ENCODE assay signal across 8 cellular contexts in genomic region chr1:3668585-3669300, GRCh38. TPM values are rescaled to one million over a fixed set of nuclear protein-coding genes. Genes with fewer than 3 reads are reported as not detected.
DNase-seq lines count a peak whose midpoint lies in the region; ATAC-seq and TF ChIP-seq lines count a peak whose summit lies in the region.

No MANE protein-coding gene starts in this region.

- no peaks in the 10 kb centered on the region for H3K36me3 Mint-ChIP-seq in CD4-positive, alpha-beta T cell (ENCODE audit: low read depth)

- no peak for TF ChIP-seq CTCF in CD4-positive, alpha-beta T cell (IDR thresholded peaks at IDR 0.05)

- H3K9me3 ChIP-seq in HAP-1: no peaks in the 10 kb centered on the region
- no peaks in the 10 kb centered on the region for H3K9me3 ChIP-seq in skeletal muscle tissue (ENCODE audit: control insufficient read depth in 3 of 3, low read length in 3 of 3)
- H3K9me3 ChIP-seq in CD4-positive, alpha-beta T cell (ENCODE audit: control insufficient read depth, low read length): no peaks in the 10 kb centered on the region

- H3K9me3 Mint-ChIP-seq in CD4-positive, alpha-beta T cell: no peaks in the 10 kb centered on the region

- H3K9ac ChIP-seq in skeletal muscle tissue (ENCODE audit: low read depth in 1 of 3, low read length in 3 of 3): peak overlapping the region in 1 of 3 donors; percentile 33

- no peak overlapping the region for H3K27ac Mint-ChIP-seq in CD4-positive, alpha-beta T cell

- in situ Hi-C loops in HAP-1 (cut with MboI; ENCODE audit: low sequenced_read_pairs): no loop called here

- no peak overlapping the region for H3K4me3 Mint-ChIP-seq in CD4-positive, alpha-beta T cell

- H3K27me3 Mint-ChIP-seq in CD4-positive, alpha-beta T cell: peaks cover 13% of the 10 kb centered on the region

- peak; percentile 19 to 69 for DNase-seq in HAP-1 (ENCODE audit: low spot score in 2 of 2)
- peak; percentile 82 for DNase-seq in NOMO-1 treated with DMSO at 0.1 percent for 48 hours (lab: John Stamatoyannopoulos, UW; ENCODE audit: unreplicated experiment)
- DNase-seq in head of caudate nucleus: peak in 35 of 42 donors; percentile 15 to 80 (median 47)
- no peak for DNase-seq in D341Med (ENCODE audit: low spot score)
- no peak for DNase-seq in CD4-positive, alpha-beta T cell

- no peaks in the 10 kb centered on the region for H3K36me3 ChIP-seq in HAP-1 (replicated peaks)
- H3K36me3 ChIP-seq in skeletal muscle tissue (ENCODE audit: control insufficient read depth in 3 of 3, insufficient read depth in 3 of 3, low read length in 3 of 3): no peaks in the 10 kb centered on the region

- POLR2A ChIA-PET in CD4-positive, alpha-beta T cell (lab: Charles Lee): no interaction called here

- no peak for ATAC-seq in HG03520 (IDR thresholded peaks at IDR 0.05; ENCODE audit: unreplicated experiment)
- no peak for ATAC-seq in GM18498 (IDR thresholded peaks at IDR 0.05; ENCODE audit: unreplicated experiment)
- no peak for ATAC-seq in CD4-positive, alpha-beta T cell (ENCODE audit: poor library complexity)

- CTCF ChIA-PET in CD4-positive, alpha-beta T cell (lab: Charles Lee): no interaction called here

- H3K27ac ChIP-seq in skeletal muscle tissue (ENCODE audit: low read depth, low read length): no peak overlapping the region
- H3K27ac ChIP-seq in CD4-positive, alpha-beta T cell (ENCODE audit: low read depth, low read length): no peak overlapping the region

- no peak overlapping the region for H3K4me3 ChIP-seq in HAP-1
- H3K4me3 ChIP-seq in skeletal muscle tissue (ENCODE audit: low read length in 3 of 3): peak overlapping the region in 2 of 3 donors; percentile 9 to 49

- H3K4me1 ChIP-seq in HAP-1 (no peaks in the 10 kb centered on the region), skeletal muscle tissue (ENCODE audit: control insufficient read depth in 3 of 3, insufficient read depth in 3 of 3, low read length in 3 of 3) (peaks cover 8 to 16% (median 13%) of the 10 kb centered on the region in 3 donors)

- H3K27me3 ChIP-seq in HAP-1 (ENCODE audit: low read depth): no peaks in the 10 kb centered on the region
- H3K27me3 ChIP-seq in skeletal muscle tissue (ENCODE audit: control insufficient read depth in 3 of 3, insufficient read depth in 3 of 3, low read length in 3 of 3): peaks cover 4 to 29% (median 14%) of the 10 kb centered on the region in 3 donors
- no peaks in the 10 kb centered on the region for H3K27me3 ChIP-seq in CD4-positive, alpha-beta T cell (ENCODE audit: control insufficient read depth, insufficient read depth, low read length)

- intact Hi-C loops in head of caudate nucleus (cut with DNase I): no loop called here
- intact Hi-C loops in CD4-positive, alpha-beta T cell (cut with DNase I, micrococcal nuclease): no loop called here

- no peaks in the 10 kb centered on the region for H3K4me1 Mint-ChIP-seq in CD4-positive, alpha-beta T cell (ENCODE audit: low read depth)

RNA-seq across cellular contexts. Expression of gene TP73, which starts 16.4 kb away (rescaled TPM):
- total RNA-seq in skeletal muscle tissue: not detected
- total RNA-seq in CD4-positive, alpha-beta T cell: not detected

RNA-seq across cellular contexts. Expression of gene WRAP73, which starts 18.8 kb away (rescaled TPM):
- 13.0 TPM for total RNA-seq in skeletal muscle tissue
- total RNA-seq in CD4-positive, alpha-beta T cell: 10 to 100 TPM; 22.3 to 22.7 TPM

RNA-seq across cellular contexts. Expression of gene TPRG1L, which starts 43.9 kb away (rescaled TPM):
- total RNA-seq in skeletal muscle tissue: 17.2 TPM
- 10 to 100 TPM; 46.5 to 48.3 TPM for total RNA-seq in CD4-positive, alpha-beta T cell

RNA-seq across cellular contexts. Expression of gene MEGF6, which starts 57.4 kb away (rescaled TPM):
- total RNA-seq in skeletal muscle tissue: 10.4 TPM
- total RNA-seq in CD4-positive, alpha-beta T cell: 10 to 100 TPM; 57.5 to 62.2 TPM

Comparison
In these comparisons a context has a peak if more than half of its experiments do, and no peak if none do; other contexts are left out.
1. DNase-seq: peak in HAP-1 (2 of 2), NOMO-1 treated with DMSO at 0.1 percent for 48 hours (single experiment) and head of caudate nucleus (35 of 42); none in D341Med (single experiment) and CD4-positive, alpha-beta T cell (0 of 10).